ENCODE assay signal across 8 cellular contexts in the genomic region with DNA sequence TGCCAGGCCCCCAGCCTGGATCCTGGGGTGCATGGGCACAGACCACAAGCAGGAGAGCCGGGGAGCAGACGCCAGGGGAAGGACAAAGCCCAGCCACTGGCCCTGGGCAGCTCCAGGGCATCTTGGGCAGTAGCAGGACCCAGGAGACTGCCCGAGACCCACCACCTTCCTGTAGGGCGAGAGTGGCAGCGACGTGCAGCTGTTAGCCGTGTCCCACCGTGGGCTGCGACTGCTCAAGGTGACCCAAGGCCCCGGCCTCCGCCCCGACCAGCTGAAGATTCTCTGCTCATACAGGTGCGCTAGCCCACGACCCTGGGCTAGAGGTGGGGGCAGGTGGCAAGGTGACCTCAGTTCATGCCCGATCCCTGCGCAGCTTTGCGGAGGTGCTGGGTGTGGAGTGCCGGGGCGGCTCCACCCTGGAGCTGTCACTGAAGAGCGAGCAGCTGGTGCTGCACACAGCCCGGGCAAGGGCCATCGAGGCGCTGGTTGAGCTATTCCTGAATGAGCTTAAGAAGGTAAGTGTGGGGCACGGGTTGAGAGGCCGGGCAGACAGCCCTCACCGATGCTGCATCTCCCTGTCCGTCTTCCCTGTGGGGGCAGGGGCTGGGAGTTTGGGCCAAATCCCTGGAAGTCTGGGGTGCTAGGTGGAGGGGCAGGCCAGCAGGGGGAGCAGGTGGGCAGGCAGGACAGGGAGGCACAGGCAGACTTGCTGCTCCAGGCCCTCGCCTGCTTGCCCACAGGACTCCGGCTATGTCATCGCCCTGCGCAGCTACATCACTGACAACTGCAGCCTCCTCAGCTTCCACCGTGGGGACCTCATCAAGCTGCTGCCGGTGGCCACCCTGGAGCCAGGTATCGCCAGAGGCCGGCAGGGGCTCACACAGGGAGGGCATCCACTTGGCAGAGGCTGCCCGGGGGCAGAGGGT. TPM values are rescaled to one million over a fixed set of nuclear protein-coding genes. Genes with fewer than 3 reads are reported as not detected.
DNase-seq lines count a peak whose midpoint lies in the region; ATAC-seq and TF ChIP-seq lines count a peak whose summit lies in the region.

No MANE protein-coding gene starts in this region.

- H3K4me3 ChIP-seq in HAP-1 = no peak overlapping the region
- H3K4me3 ChIP-seq in SK-N-SH (ENCODE audit: low read depth in 2 of 2, low read length in 1 of 2) = no peak overlapping the region; a peak in 1 of 4 replicates
- no peak overlapping the region for H3K4me3 ChIP-seq in sigmoid colon

- peak; percentile 41 for TF ChIP-seq RAD21 in SK-N-SH (IDR thresholded peaks at IDR 0.05; ENCODE audit: low read length)

- H3K9me3 ChIP-seq in HAP-1 (no peaks in the 10 kb centered on the region), SK-N-SH (no peaks in the 10 kb centered on the region), sigmoid colon (no peaks in the 10 kb centered on the region)

- DNase-seq in DMS 273 treated with DMSO at 0.1 percent for 48 hours (lab: John Stamatoyannopoulos, UW) (peak; percentile 33), HAP-1 (ENCODE audit: low spot score in 2 of 2) (peak; percentile 34 to 81), SK-N-SH (peak; percentile 89), glomerular visceral epithelial cell (ENCODE audit: extremely low spot score) (peak; percentile 47), omental fat pad (ENCODE audit: low spot score) (no peak), sigmoid colon (no peak)

- H3K27me3 ChIP-seq in HAP-1 (ENCODE audit: low read depth) = no peaks in the 10 kb centered on the region
- no peaks in the 10 kb centered on the region for H3K27me3 ChIP-seq in SK-N-SH (ENCODE audit: insufficient read depth)
- H3K27me3 ChIP-seq in sigmoid colon = no peaks in the 10 kb centered on the region

- H3K27ac ChIP-seq in SK-N-SH (ENCODE audit: low read depth in 2 of 2, low read length in 1 of 2) (no peak overlapping the region), sigmoid colon (no peak overlapping the region)

- no peaks in the 10 kb centered on the region for H3K36me3 ChIP-seq in HAP-1 (replicated peaks)
- no peaks in the 10 kb centered on the region for H3K36me3 ChIP-seq in SK-N-SH (replicated peaks in 1 of 2; ENCODE audit: control insufficient read depth in 1 of 2, insufficient read depth in 2 of 2, low read length in 1 of 2)
- H3K36me3 ChIP-seq in sigmoid colon = peaks cover 0 to 71% (median 26%) of the 10 kb centered on the region in 4 donors

- TF ChIP-seq CTCF in SK-N-SH (IDR thresholded peaks at IDR 0.05) = peak; percentile 73
- no peak for TF ChIP-seq CTCF in omental fat pad (IDR thresholded peaks at IDR 0.05)
- no peak for TF ChIP-seq CTCF in sigmoid colon (IDR thresholded peaks at IDR 0.05)

- no peak overlapping the region for H3K4me2 ChIP-seq in SK-N-SH

- TF ChIP-seq EP300 in SK-N-SH (IDR thresholded peaks at IDR 0.05; ENCODE audit: borderline replicate concordance in 1 of 2, low read depth in 1 of 2, low read length in 1 of 2) (no peak), sigmoid colon (IDR thresholded peaks at IDR 0.05) (no peak)

- H3K9ac ChIP-seq in SK-N-SH = no peak overlapping the region

- WGBS in SK-N-SH (ENCODE audit: low lambda C conversion rate) = 44% methylated on average over 28 of the region's 36 CpGs
- WGBS in sigmoid colon, 2 donors = 89 to 92% methylated on average over 36 of the region's 36 CpGs

- no peaks in the 10 kb centered on the region for H3K79me2 ChIP-seq in SK-N-SH (ENCODE audit: insufficient read depth)

- CTCF ChIA-PET in SK-N-SH (lab: Yijun Ruan, JAX) = interaction anchor here (0.6 to 37.9 kb wide), 30 partner anchors 8 to 349 kb away, joined by 3 to 1370 read pairs (median 3); a partner anchor contains a TSS

- H3F3A ChIP-seq in SK-N-SH (replicated peaks; ENCODE audit: insufficient read depth) = no peaks in the 10 kb centered on the region

- TF ChIP-seq POLR2A in sigmoid colon (IDR thresholded peaks at IDR 0.05) = no peak

- ATAC-seq in omental fat pad (ENCODE audit: low FRiP score) (no peak), GM21737 (IDR thresholded peaks at IDR 0.05; ENCODE audit: unreplicated experiment) (no peak), HG03520 (IDR thresholded peaks at IDR 0.05; ENCODE audit: unreplicated experiment) (no peak)

- H3K4me1 ChIP-seq in HAP-1 = no peaks in the 10 kb centered on the region
- H3K4me1 ChIP-seq in SK-N-SH (ENCODE audit: control insufficient read depth in 1 of 2, insufficient read depth in 2 of 2, low read depth in 1 of 2, low read length in 1 of 2) = peaks cover 0 to 24% of the 10 kb centered on the region in 2 experiments; a peak in 1 of 4 replicates
- H3K4me1 ChIP-seq in sigmoid colon = no peaks in the 10 kb centered on the region

- POLR2A ChIA-PET in SK-N-SH (lab: Yijun Ruan, JAX) = interaction anchor here (1.1 kb wide), 2 partner anchors 10 to 17 kb away, joined by 3 read pairs; no protein-coding TSS in a partner anchor

- intact Hi-C loops in sigmoid colon (cut with DNase I) = no loop called here

- in situ Hi-C loops in HAP-1 (cut with MboI; ENCODE audit: low sequenced_read_pairs) = no loop called here

- no peaks in the 10 kb centered on the region for H3K9me2 ChIP-seq in SK-N-SH

- H2AFZ ChIP-seq in SK-N-SH (ENCODE audit: low read depth) = no peak overlapping the region

- no peaks in the 10 kb centered on the region for H4K20me1 ChIP-seq in SK-N-SH (ENCODE audit: insufficient read depth)

TF ChIP-seq in SK-N-SH, 30 proteins besides CTCF, POLR2A, EP300 and RAD21:
- TF ChIP-seq SMC3 (IDR thresholded peaks at IDR 0.05; ENCODE audit: low read depth, low read length) = peak; percentile 47
- TF ChIP-seq, protein P1, sequence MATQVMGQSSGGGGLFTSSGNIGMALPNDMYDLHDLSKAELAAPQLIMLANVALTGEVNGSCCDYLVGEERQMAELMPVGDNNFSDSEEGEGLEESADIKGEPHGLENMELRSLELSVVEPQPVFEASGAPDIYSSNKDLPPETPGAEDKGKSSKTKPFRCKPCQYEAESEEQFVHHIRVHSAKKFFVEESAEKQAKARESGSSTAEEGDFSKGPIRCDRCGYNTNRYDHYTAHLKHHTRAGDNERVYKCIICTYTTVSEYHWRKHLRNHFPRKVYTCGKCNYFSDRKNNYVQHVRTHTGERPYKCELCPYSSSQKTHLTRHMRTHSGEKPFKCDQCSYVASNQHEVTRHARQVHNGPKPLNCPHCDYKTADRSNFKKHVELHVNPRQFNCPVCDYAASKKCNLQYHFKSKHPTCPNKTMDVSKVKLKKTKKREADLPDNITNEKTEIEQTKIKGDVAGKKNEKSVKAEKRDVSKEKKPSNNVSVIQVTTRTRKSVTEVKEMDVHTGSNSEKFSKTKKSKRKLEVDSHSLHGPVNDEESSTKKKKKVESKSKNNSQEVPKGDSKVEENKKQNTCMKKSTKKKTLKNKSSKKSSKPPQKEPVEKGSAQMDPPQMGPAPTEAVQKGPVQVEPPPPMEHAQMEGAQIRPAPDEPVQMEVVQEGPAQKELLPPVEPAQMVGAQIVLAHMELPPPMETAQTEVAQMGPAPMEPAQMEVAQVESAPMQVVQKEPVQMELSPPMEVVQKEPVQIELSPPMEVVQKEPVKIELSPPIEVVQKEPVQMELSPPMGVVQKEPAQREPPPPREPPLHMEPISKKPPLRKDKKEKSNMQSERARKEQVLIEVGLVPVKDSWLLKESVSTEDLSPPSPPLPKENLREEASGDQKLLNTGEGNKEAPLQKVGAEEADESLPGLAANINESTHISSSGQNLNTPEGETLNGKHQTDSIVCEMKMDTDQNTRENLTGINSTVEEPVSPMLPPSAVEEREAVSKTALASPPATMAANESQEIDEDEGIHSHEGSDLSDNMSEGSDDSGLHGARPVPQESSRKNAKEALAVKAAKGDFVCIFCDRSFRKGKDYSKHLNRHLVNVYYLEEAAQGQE (IDR thresholded peaks at IDR 0.05; ENCODE audit: low read depth, low read length) = no peak

RNA-seq across cellular contexts. Expression of a gene that starts 13.5 kb away (rescaled TPM):
- polyA plus RNA-seq in SK-N-SH (2012; rRNA removed) = 0.02 TPM in 1 of 2 replicates, not detected in the other
- polyA plus RNA-seq in SK-N-SH (2012; cell fraction: cytosol; rRNA removed) = not detected in 2 replicates
- polyA plus RNA-seq in SK-N-SH (2012; cell fraction: nucleus; rRNA removed) = 0.14 and 0.39 TPM in 2 replicates
- 1 to 10 TPM in 2 of 4 donors, under 1 TPM in 2; 0.31 to 2.0 (median 1.0) TPM for total RNA-seq in omental fat pad
- total RNA-seq in sigmoid colon = 1 to 10 TPM in 3 of 4 donors, under 1 TPM in 1; 0.82 to 7.2 (median 3.8) TPM
- polyA plus RNA-seq in sigmoid colon = 10 to 100 TPM in 1 of 3 donors, 1 to 10 TPM in 2; 5.5 to 29.6 (median 6.0) TPM

RNA-seq across cellular contexts. Expression of a gene that starts 32.2 kb away (rescaled TPM):
- 9.7 and 10.3 TPM in 2 replicates for polyA plus RNA-seq in SK-N-SH (2012; rRNA removed)
- 1.2 and 2.0 TPM in 2 replicates for polyA plus RNA-seq in SK-N-SH (2012; cell fraction: cytosol; rRNA removed)
- 82.9 and 131 TPM in 2 replicates for polyA plus RNA-seq in SK-N-SH (2012; cell fraction: nucleus; rRNA removed)
- total RNA-seq in omental fat pad = 100 to 1,000 TPM in 1 of 4 donors, 10 to 100 TPM in 3; 58.4 to 187 (median 74.3) TPM
- total RNA-seq in sigmoid colon = 100 to 1,000 TPM in 1 of 4 donors, 10 to 100 TPM in 3; 33.1 to 117 (median 52.0) TPM
- 100 to 1,000 TPM; 212 to 460 (median 250) TPM for polyA plus RNA-seq in sigmoid colon

RNA-seq across cellular contexts. Expression of a gene that starts 47.2 kb away (rescaled TPM):
- polyA plus RNA-seq in SK-N-SH (2012; rRNA removed) = 22.5 and 25.3 TPM in 2 replicates
- polyA plus RNA-seq in SK-N-SH (2012; cell fraction: cytosol; rRNA removed) = 8.8 and 11.4 TPM in 2 replicates
- 179 and 199 TPM in 2 replicates for polyA plus RNA-seq in SK-N-SH (2012; cell fraction: nucleus; rRNA removed)
- total RNA-seq in omental fat pad = 10 to 100 TPM; 10.9 to 20.6 (median 13.3) TPM
- 10 to 100 TPM in 3 of 4 donors, 1 to 10 TPM in 1; 5.1 to 11.6 (median 11.3) TPM for total RNA-seq in sigmoid colon
- 10 to 100 TPM in 2 of 3 donors, 1 to 10 TPM in 1; 9.0 to 30.1 (median 10.2) TPM for polyA plus RNA-seq in sigmoid colon

RNA-seq across cellular contexts. Expression of a gene that starts 47.4 kb away (rescaled TPM):
- polyA plus RNA-seq in SK-N-SH (2012; rRNA removed) (145 and 158 TPM in 2 replicates), sigmoid colon (10 to 100 TPM; 53.2 to 69.3 (median 57.7) TPM)
- polyA plus RNA-seq in SK-N-SH (2012; cell fraction: cytosol; rRNA removed) = 103 and 121 TPM in 2 replicates
- 387 and 410 TPM in 2 replicates for polyA plus RNA-seq in SK-N-SH (2012; cell fraction: nucleus; rRNA removed)
- total RNA-seq in omental fat pad (100 to 1,000 TPM in 1 of 4 donors, 10 to 100 TPM in 3; 52.9 to 105 (median 68.8) TPM), sigmoid colon (10 to 100 TPM; 53.5 to 96.9 (median 63.6) TPM)

Comparison
In these comparisons a context has a peak if more than half of its experiments do, and no peak if none do; other contexts are left out.
1. DNase-seq: peak in DMS 273 treated with DMSO at 0.1 percent for 48 hours (single experiment), HAP-1 (2 of 2), SK-N-SH (single experiment) and glomerular visceral epithelial cell (single experiment); none in omental fat pad (single experiment) and sigmoid colon (single experiment).